1 cellular context compared by ENCODE assay signal in the genomic region with DNA sequence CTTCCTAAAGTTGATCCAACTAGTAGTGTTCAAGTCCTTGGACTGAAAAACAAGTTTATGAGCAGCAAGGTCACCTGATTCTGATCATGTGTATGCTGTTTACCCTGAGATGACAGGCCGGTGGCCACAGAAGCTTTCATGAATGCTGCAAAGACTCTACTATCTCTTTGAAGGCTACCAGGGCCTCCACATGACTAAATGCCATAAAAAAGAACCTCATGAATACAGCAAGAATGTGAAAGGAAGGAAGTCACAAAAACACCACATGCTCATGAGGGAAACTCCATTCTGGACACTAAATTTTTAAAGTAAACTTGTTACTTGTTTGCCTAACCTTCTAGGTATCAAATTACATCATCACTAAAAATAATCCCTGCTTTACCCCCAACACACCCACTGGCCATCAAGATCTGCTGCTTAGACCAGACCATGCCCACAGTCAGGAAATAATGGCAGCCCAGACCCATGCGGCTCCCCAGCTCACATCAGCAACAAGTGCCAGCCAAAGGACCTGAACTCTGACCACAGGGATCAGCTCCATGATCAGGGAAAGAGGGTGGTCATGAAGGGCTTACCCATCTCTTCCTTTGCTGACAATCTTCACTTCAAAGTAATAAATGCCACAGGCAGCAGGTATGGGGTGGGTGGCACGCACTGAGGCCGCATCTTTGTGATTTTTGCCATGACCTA.
TF ChIP-seq lines count a peak whose summit lies in the region.

No MANE protein-coding gene starts in this region.

TF ChIP-seq in liver, 16 proteins besides CTCF, POLR2A, EP300 and RAD21 (continued from another document):
- TF ChIP-seq, protein P1, sequence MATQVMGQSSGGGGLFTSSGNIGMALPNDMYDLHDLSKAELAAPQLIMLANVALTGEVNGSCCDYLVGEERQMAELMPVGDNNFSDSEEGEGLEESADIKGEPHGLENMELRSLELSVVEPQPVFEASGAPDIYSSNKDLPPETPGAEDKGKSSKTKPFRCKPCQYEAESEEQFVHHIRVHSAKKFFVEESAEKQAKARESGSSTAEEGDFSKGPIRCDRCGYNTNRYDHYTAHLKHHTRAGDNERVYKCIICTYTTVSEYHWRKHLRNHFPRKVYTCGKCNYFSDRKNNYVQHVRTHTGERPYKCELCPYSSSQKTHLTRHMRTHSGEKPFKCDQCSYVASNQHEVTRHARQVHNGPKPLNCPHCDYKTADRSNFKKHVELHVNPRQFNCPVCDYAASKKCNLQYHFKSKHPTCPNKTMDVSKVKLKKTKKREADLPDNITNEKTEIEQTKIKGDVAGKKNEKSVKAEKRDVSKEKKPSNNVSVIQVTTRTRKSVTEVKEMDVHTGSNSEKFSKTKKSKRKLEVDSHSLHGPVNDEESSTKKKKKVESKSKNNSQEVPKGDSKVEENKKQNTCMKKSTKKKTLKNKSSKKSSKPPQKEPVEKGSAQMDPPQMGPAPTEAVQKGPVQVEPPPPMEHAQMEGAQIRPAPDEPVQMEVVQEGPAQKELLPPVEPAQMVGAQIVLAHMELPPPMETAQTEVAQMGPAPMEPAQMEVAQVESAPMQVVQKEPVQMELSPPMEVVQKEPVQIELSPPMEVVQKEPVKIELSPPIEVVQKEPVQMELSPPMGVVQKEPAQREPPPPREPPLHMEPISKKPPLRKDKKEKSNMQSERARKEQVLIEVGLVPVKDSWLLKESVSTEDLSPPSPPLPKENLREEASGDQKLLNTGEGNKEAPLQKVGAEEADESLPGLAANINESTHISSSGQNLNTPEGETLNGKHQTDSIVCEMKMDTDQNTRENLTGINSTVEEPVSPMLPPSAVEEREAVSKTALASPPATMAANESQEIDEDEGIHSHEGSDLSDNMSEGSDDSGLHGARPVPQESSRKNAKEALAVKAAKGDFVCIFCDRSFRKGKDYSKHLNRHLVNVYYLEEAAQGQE (IDR thresholded peaks at IDR 0.05): no peak
- TF ChIP-seq NR2F2 (IDR thresholded peaks at IDR 0.05): no peak
